Comparison of ENCODE assay signal across 16 cellular contexts in the genomic region with DNA sequence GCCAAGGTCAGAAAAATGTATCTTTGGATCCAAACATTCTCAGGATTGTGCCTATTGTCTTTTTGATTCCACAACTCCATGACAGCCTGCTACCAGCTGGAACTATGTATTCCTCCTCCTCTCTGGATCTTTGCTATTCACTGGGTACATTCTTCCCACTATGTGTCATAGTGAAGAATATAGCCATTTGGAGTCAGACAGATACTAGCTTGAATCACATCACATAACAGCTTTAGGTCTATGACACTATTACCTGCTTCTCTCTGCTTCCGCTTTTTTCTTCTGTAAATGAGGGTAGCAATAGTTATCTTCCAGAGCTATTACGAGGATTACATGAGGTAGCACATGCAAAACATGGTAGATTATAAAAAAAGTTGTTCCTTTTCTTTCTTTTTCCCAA. TPM values are rescaled to one million over a fixed set of nuclear protein-coding genes. Genes with fewer than 3 reads are reported as not detected.
DNase-seq lines count a peak whose midpoint lies in the region; ATAC-seq and TF ChIP-seq lines count a peak whose summit lies in the region.
"Had no signal": no experiment of that assay in that cellular context is flagged by ENCODE, and none has a peak within 500 bp of the region (broad histone marks: within the 10 kb centered on the region; RNA-seq: fewer than 3 reads in every experiment).

No MANE protein-coding gene starts in this region.

- H3K4me2 ChIP-seq in GM23248 (ENCODE audit: unreplicated experiment) = peak overlapping the region; percentile 71
- H3K4me2 ChIP-seq: GM23338 had no signal

- no peak overlapping the region for H3K4me3 ChIP-seq in AG04450 (ENCODE audit: low read depth, low read length)
- no peak overlapping the region for H3K4me3 ChIP-seq in GM23248
- H3K4me3 ChIP-seq: cardiac muscle cell, GM23338, lung had no signal

- H3K9ac ChIP-seq in GM23248 = peak overlapping the region; percentile 25; the same call in 1 of the 2 replicates

- WGBS in GM23248 (ENCODE audit: low coverage in 1 of 2, low lambda C conversion rate in 2 of 2, missing lambda C conversion rate in 2 of 2), 2 experiments = 91 to 95% methylated on average over 2 of the region's 2 CpGs

- peak overlapping the region; percentile 72 for H2AFZ ChIP-seq in GM23248
- H2AFZ ChIP-seq: GM23338 had no signal

- H3K9me3 ChIP-seq in AG04450 (ENCODE audit: control insufficient read depth, insufficient read depth, low read length) = no peaks in the 10 kb centered on the region
- no peaks in the 10 kb centered on the region for H3K9me3 ChIP-seq in GM23248 (ENCODE audit: low read depth)

- H3F3A ChIP-seq in GM23248 (ENCODE audit: insufficient read depth) = peaks cover 28% of the 10 kb centered on the region

- H3K79me2 ChIP-seq in GM23248 (ENCODE audit: insufficient read depth) = no peaks in the 10 kb centered on the region

- no peaks in the 10 kb centered on the region for H3K36me3 ChIP-seq in GM23248 (ENCODE audit: low read depth)
- H3K36me3 ChIP-seq: cardiac muscle cell had no signal

- CTCF ChIA-PET in AG04450 (lab: Charles Lee) = interaction anchor here (1.2 to 4.9 kb wide), 5 partner anchors 8 to 232 kb away, joined by 3 to 42 read pairs (median 4); no protein-coding TSS in a partner anchor

- TF ChIP-seq CTCF in AG04450 (IDR thresholded peaks at IDR 0.05; ENCODE audit: low read depth, low read length) = no peak

- peaks cover 36% of the 10 kb centered on the region for H3K4me1 ChIP-seq in GM23248 (ENCODE audit: insufficient read depth)

- in situ Hi-C loops in GM23248 (cut with MboI) = no loop called here

- POLR2A ChIA-PET in AG04450 (lab: Yijun Ruan, JAX) = interaction anchor here (0.7 kb wide), 2 partner anchors 18 to 25 kb away, joined by 3 read pairs; no protein-coding TSS in a partner anchor

- no peaks in the 10 kb centered on the region for H3K27me3 ChIP-seq in AG04450 (ENCODE audit: control insufficient read depth, insufficient read depth, low read length)
- no peaks in the 10 kb centered on the region for H3K27me3 ChIP-seq in GM23248 (replicated peaks; ENCODE audit: insufficient read depth)
- H3K27me3 ChIP-seq: cardiac muscle cell had no signal

- H4K20me1 ChIP-seq in GM23248 (ENCODE audit: insufficient read depth) = no peaks in the 10 kb centered on the region

- peak overlapping the region; percentile 81 for H3K27ac ChIP-seq in AG04450 (ENCODE audit: low read depth, low read length)
- H3K27ac ChIP-seq in GM23248 = peak overlapping the region; percentile 62
- H3K27ac ChIP-seq: cardiac muscle cell had no signal

- DNase-seq in AG04450 (ENCODE audit: low read depth, low spot score) (peak; percentile 34), GM23248 (peak; percentile 77), amniotic epithelial cell (ENCODE audit: low read depth) (peak; percentile 42), hepatic stellate cell (ENCODE audit: low spot score) (peak; percentile 63), activated T-cell treated with anti-CD3 and anti-CD28 coated beads for 4 hours (no peak)
- DNase-seq: activated T-cell treated with anti-CD3 and anti-CD28 coated beads, Interleukin-2, amount 50 U/mL, for 1 hour; foreskin melanocyte; NCI-H524; OCI-M1; stimulated activated CD4-positive, alpha-beta T cell treated with anti-CD3 and anti-CD28 coated beads, Interleukin-1b, Interleukin-23, amount 100 ng/mL, for 48 hours had no signal

- ATAC-seq in GM18907 (IDR thresholded peaks at IDR 0.05; ENCODE audit: unreplicated experiment) (no peak), HG03159 (IDR thresholded peaks at IDR 0.05; ENCODE audit: unreplicated experiment) (no peak), HG02759 (IDR thresholded peaks at IDR 0.05; ENCODE audit: unreplicated experiment) (no peak)
- ATAC-seq: GM23338 had no signal

- no peaks in the 10 kb centered on the region for H3K9me2 ChIP-seq in GM23248 (ENCODE audit: insufficient read depth)

RNA-seq across cellular contexts. Expression of gene EXO1, which starts 5.4 kb away (rescaled TPM):
- polyA plus RNA-seq in AG04450 (2011; rRNA removed) = 2.9 and 4.3 TPM in 2 replicates
- polyA minus RNA-seq in AG04450 (2011; rRNA and poly(A)+ RNA removed) = 4.5 and 4.6 TPM in 2 replicates
- 6.2 and 14.2 TPM in 2 replicates for total RNA-seq in GM23248 (2014; rRNA removed; shearing (Covaris generic))
- 6.2 and 6.3 TPM in 2 replicates for polyA plus RNA-seq in GM23248 (2016; fragmentation: Nextera tagmentation; extraction: Ambion mirVana)
